In genomic region chrX:38563006-38563405, GRCh38 we compare ENCODE assay signal across 7 cellular contexts. TPM values are rescaled to one million over a fixed set of nuclear protein-coding genes. Genes with fewer than 3 reads are reported as not detected.
A peak's percentile ranks its signal among the peaks of the same experiment; 100 is the strongest.
DNase-seq lines count a peak whose midpoint lies in the region; FAIRE-seq and TF ChIP-seq lines count a peak whose summit lies in the region.

No MANE protein-coding gene starts in this region.

- H4K20me1 ChIP-seq in Loucy (ENCODE audit: insufficient read depth, low read length, poor library complexity, severe bottlenecking) = peaks cover 47% of the 10 kb centered on the region

- H3K27me3 Mint-ChIP-seq in mesothelial cell of epicardium (ENCODE audit: low read depth) = peaks cover 9% of the 10 kb centered on the region

- H4K5ac ChIP-seq in mesendoderm (ENCODE audit: low read length) = no peak overlapping the region

- H2BK120ac ChIP-seq in mesendoderm (ENCODE audit: low read depth, low read length) = no peak overlapping the region

- no peaks in the 10 kb centered on the region for H3K9me2 ChIP-seq in Loucy (replicated peaks; ENCODE audit: low read depth, low read length)

- H3K4me1 ChIP-seq in Loucy (ENCODE audit: insufficient read depth, low read length, poor library complexity, severe bottlenecking) (peaks cover 14% of the 10 kb centered on the region), mesendoderm (ENCODE audit: control insufficient read depth, low read depth, low read length) (no peaks in the 10 kb centered on the region)

- no peak overlapping the region for H3K23ac ChIP-seq in mesendoderm (ENCODE audit: low read length)

- no peak overlapping the region for H2AK5ac ChIP-seq in mesendoderm (ENCODE audit: low read length)

- H3K36me3 ChIP-seq in Loucy (ENCODE audit: insufficient read depth, low read length) (0 out of 2 replicates have a peak, but pooled peaks cover 10% of the 10 kb centered on the region), bronchial epithelial cell (ENCODE audit: control insufficient read depth, insufficient read depth, low read length) (no peaks in the 10 kb centered on the region), mesendoderm (ENCODE audit: control insufficient read depth, insufficient read depth, low read length) (no peaks in the 10 kb centered on the region)

- H3K79me2 ChIP-seq in Loucy (ENCODE audit: insufficient read depth, low read length) (peaks cover 74% of the 10 kb centered on the region), mesendoderm (ENCODE audit: control insufficient read depth, insufficient read depth, low read length) (no peaks in the 10 kb centered on the region)

- no peak overlapping the region for H3K4ac ChIP-seq in mesendoderm (ENCODE audit: low read depth, low read length)

- peak overlapping the region; percentile 96 for H3K4me3 ChIP-seq in Loucy (ENCODE audit: low read length, poor library complexity, severe bottlenecking)
- peak overlapping the region; percentile 53 for H3K4me3 ChIP-seq in bronchial epithelial cell (ENCODE audit: low read depth, low read length)
- H3K4me3 ChIP-seq in mesendoderm (ENCODE audit: low read length) = no peak overlapping the region

- H3K36me3 Mint-ChIP-seq in mesothelial cell of epicardium = no peaks in the 10 kb centered on the region

- no peaks in the 10 kb centered on the region for H3K9me3 ChIP-seq in Loucy (ENCODE audit: insufficient read depth, low read depth, low read length)

- no peak overlapping the region for H2AFZ ChIP-seq in Loucy (ENCODE audit: low read length)

- H2BK15ac ChIP-seq in mesendoderm (replicated peaks; ENCODE audit: low read depth) = no peak overlapping the region

- H3K4me2 ChIP-seq in Loucy (ENCODE audit: low read depth, low read length, poor library complexity, severe bottlenecking) (peak overlapping the region; percentile 88), mesendoderm (ENCODE audit: low read length) (no peak overlapping the region)

- FAIRE-seq in bronchial epithelial cell (lab: Jason Lieb, UNC) = no peak

- no peaks in the 10 kb centered on the region for H3F3A ChIP-seq in Loucy (ENCODE audit: low read depth)

- no peak overlapping the region for H3K18ac ChIP-seq in mesendoderm (ENCODE audit: low read length)

- H3K27ac Mint-ChIP-seq in mesothelial cell of epicardium = no peak overlapping the region

- peaks cover 13% of the 10 kb centered on the region for H3K9me3 Mint-ChIP-seq in mesothelial cell of epicardium

- no peak overlapping the region for H4K8ac ChIP-seq in mesendoderm (ENCODE audit: low read depth, low read length)

- peak overlapping the region; percentile 97 for H3K9ac ChIP-seq in Loucy (ENCODE audit: low read depth, low read length, poor library complexity, severe bottlenecking)
- H3K9ac ChIP-seq in mesendoderm (ENCODE audit: low read length) = no peak overlapping the region

- H2BK5ac ChIP-seq in mesendoderm (ENCODE audit: low read length) = no peak overlapping the region

- H3K27me3 ChIP-seq in Loucy (ENCODE audit: insufficient read depth, low read length, poor library complexity, severe bottlenecking) = no peaks in the 10 kb centered on the region
- no peaks in the 10 kb centered on the region for H3K27me3 ChIP-seq in bronchial epithelial cell (ENCODE audit: control insufficient read depth, insufficient read depth, low read length)
- no peaks in the 10 kb centered on the region for H3K27me3 ChIP-seq in mesendoderm (ENCODE audit: insufficient read depth, low read length, poor library complexity)

- H3K27ac ChIP-seq in substantia nigra (ENCODE audit: low read depth, low read length, poor library complexity, severe bottlenecking) (peak overlapping the region; percentile 49), mesendoderm (ENCODE audit: low read depth, low read length) (no peak overlapping the region)

- WGBS in mesendoderm (ENCODE audit: extremely low coverage, insufficient coverage, low lambda C conversion rate) = no CpG with 5 or more reads among the region's 6 CpGs

- no peak for TF ChIP-seq CTCF in Loucy (conservative IDR thresholded peaks at IDR 0.05; ENCODE audit: low read length)
- no peak for TF ChIP-seq CTCF in bronchial epithelial cell (IDR thresholded peaks at IDR 0.05; ENCODE audit: insufficient read depth, low read length, severe bottlenecking)
- TF ChIP-seq CTCF in mesothelial cell of epicardium (IDR thresholded peaks at IDR 0.05; ENCODE audit: unreplicated experiment) = no peak

- peaks cover 12% of the 10 kb centered on the region for H3K4me1 Mint-ChIP-seq in mesothelial cell of epicardium

- no peak overlapping the region for H3K56ac ChIP-seq in mesendoderm (ENCODE audit: low read length)

- DNase-seq in bronchial epithelial cell (ENCODE audit: low read depth) = no peak
- no peak for DNase-seq in mesothelial cell of epicardium (ENCODE audit: low spot score in 2 of 2, unreplicated experiment in 2 of 2)
- DNase-seq in substantia nigra (lab: John Stamatoyannopoulos, UW) = peak in 1 of 49 donors; percentile 16
- DNase-seq in kidney tubule cell (ENCODE audit: low spot score) = no peak
- no peak for DNase-seq in mesendoderm
- no peak for DNase-seq in activated T-cell treated with anti-CD3 and anti-CD28 coated beads, Interleukin-2, amount 50 U/mL, for 48 hours

- H3K79me1 ChIP-seq in mesendoderm (ENCODE audit: low read length) = no peaks in the 10 kb centered on the region

- H3K4me3 Mint-ChIP-seq in mesothelial cell of epicardium = peak overlapping the region; percentile 83

RNA-seq across cellular contexts. Expression of gene TSPAN7, which starts 1.7 kb away (rescaled TPM):
- total RNA-seq in bronchial epithelial cell (1.1 and 1.3 TPM in 2 replicates), mesothelial cell of epicardium (9.0 to 11.8 TPM (median 10.1 TPM) in 3 replicates)
- polyA plus RNA-seq in mesendoderm (2013, experiment 1 of 2) = 17.9 TPM
- polyA plus RNA-seq in mesendoderm (2013, experiment 2 of 2) = 19.4 TPM
